Comparison of ENCODE assay signal across 28 cellular contexts in genomic region chr2:152615177-152615576, GRCh38.
"Had no signal": no experiment of that assay in that cellular context is flagged by ENCODE, and none has a peak within 500 bp of the region (broad histone marks: within the 10 kb centered on the region; RNA-seq: fewer than 3 reads in every experiment).

No MANE protein-coding gene starts in this region.

- DNase-seq: activated CD4-positive, alpha-beta T cell treated with anti-CD3 and anti-CD28 coated beads, Interleukin-2, amount 50 U/mL, for 1 hour; activated CD4-positive, CD25-positive, alpha-beta regulatory T cell treated with anti-CD3 and anti-CD28 coated beads, Interleukin-2, amount 50 U/mL, for 72 hours; activated CD8-positive, alpha-beta memory T cell treated with anti-CD3 and anti-CD28 coated beads, Interleukin-2, amount 10 ng/mL, durations not matched to agents 7 days and 5 days; activated CD8-positive, alpha-beta T cell treated with anti-CD3 and anti-CD28 coated beads, Interleukin-2, amount 10 ng/mL, durations not matched to agents 7 days and 5 days; activated T-cell treated with anti-CD3 and anti-CD28 coated beads, Interleukin-2, amount 50 U/mL, for 48 hours; aorta; body of pancreas; cortex of kidney; foreskin fibroblast; heart left ventricle; hypothalamus; midbrain; naive thymus-derived CD4-positive, alpha-beta T cell; ovary; retina; sigmoid colon; small intestine; stimulated activated naive CD4-positive, alpha-beta T cell; SW 1271; T1000; testis; transverse colon had no signal

- H3K27me3 Mint-ChIP-seq: activated naive CD4-positive, alpha-beta T cell treated with anti-CD3 and anti-CD28 coated beads, Interleukin-2, amount 50 U/mL, for 24 hours; naive thymus-derived CD4-positive, alpha-beta T cell; progenitor cell of endocrine pancreas had no signal

- H3K36me3 ChIP-seq: ovary, transverse colon had no signal

- H3K36me3 Mint-ChIP-seq: activated CD8-positive, alpha-beta memory T cell treated with anti-CD3 and anti-CD28 coated beads, Interleukin-2, amount 10 ng/mL, durations not matched to agents 7 days and 5 days; activated naive CD4-positive, alpha-beta T cell treated with anti-CD3 and anti-CD28 coated beads, Interleukin-2, amount 50 U/mL, for 24 hours had no signal

- H3K27ac ChIP-seq: body of pancreas, cardiac muscle cell, heart left ventricle, ovary, sigmoid colon, testis, transverse colon had no signal

- H3K9me3 Mint-ChIP-seq: activated naive CD4-positive, alpha-beta T cell treated with anti-CD3 and anti-CD28 coated beads, Interleukin-2, amount 50 U/mL, for 24 hours; activated T-helper 2 cell treated with anti-CD3 and anti-CD28 coated beads, Interferon-gamma antibody, Interleukin-2, Interleukin-4, amounts not matched to agents 10 μg/mL and 5 μg/mL and 100 μg/mL, durations not matched to agents 14 hours and 24 hours and 36 hours; naive thymus-derived CD4-positive, alpha-beta T cell; T-helper 1 cell treated with Interleukin-12 subunit alpha and Interleukin-12 subunit beta and Interleukin-4 antibody, amounts not matched to agents 30 μg/mL and 1 μg/mL, for 36 hours had no signal

- ATAC-seq: activated CD8-positive, alpha-beta memory T cell treated with anti-CD3 and anti-CD28 coated beads, Interleukin-2, amount 10 ng/mL, durations not matched to agents 7 days and 5 days; activated CD8-positive, alpha-beta T cell treated with anti-CD3 and anti-CD28 coated beads, Interleukin-2, amount 10 ng/mL, durations not matched to agents 7 days and 5 days; body of pancreas; esophagus mucosa; heart left ventricle; naive thymus-derived CD4-positive, alpha-beta T cell had no signal

- H3K27me3 ChIP-seq: body of pancreas, cardiac muscle cell, heart left ventricle, ovary, sigmoid colon, testis, transverse colon had no signal

- H3K9me3 ChIP-seq: body of pancreas, heart left ventricle, ovary, sigmoid colon, testis, transverse colon had no signal

- H3K4me3 Mint-ChIP-seq: activated CD8-positive, alpha-beta memory T cell treated with anti-CD3 and anti-CD28 coated beads, Interleukin-2, amount 10 ng/mL, durations not matched to agents 7 days and 5 days; activated CD8-positive, alpha-beta T cell treated with anti-CD3 and anti-CD28 coated beads, Interleukin-2, amount 10 ng/mL, durations not matched to agents 7 days and 5 days; activated naive CD4-positive, alpha-beta T cell treated with anti-CD3 and anti-CD28 coated beads, Interleukin-2, amount 50 U/mL, for 24 hours; naive thymus-derived CD4-positive, alpha-beta T cell; T-helper 1 cell treated with Interleukin-12 subunit alpha and Interleukin-12 subunit beta and Interleukin-4 antibody, amounts not matched to agents 30 μg/mL and 1 μg/mL, for 36 hours had no signal

- H3K27ac Mint-ChIP-seq: activated CD8-positive, alpha-beta memory T cell treated with anti-CD3 and anti-CD28 coated beads, Interleukin-2, amount 10 ng/mL, durations not matched to agents 7 days and 5 days; activated CD8-positive, alpha-beta T cell treated with anti-CD3 and anti-CD28 coated beads, Interleukin-2, amount 10 ng/mL, durations not matched to agents 7 days and 5 days; activated naive CD4-positive, alpha-beta T cell treated with anti-CD3 and anti-CD28 coated beads, Interleukin-2, amount 50 U/mL, for 24 hours; activated T-helper 2 cell treated with anti-CD3 and anti-CD28 coated beads, Interferon-gamma antibody, Interleukin-2, Interleukin-4, amounts not matched to agents 10 μg/mL and 5 μg/mL and 100 μg/mL, durations not matched to agents 14 hours and 24 hours and 36 hours; naive thymus-derived CD4-positive, alpha-beta T cell; progenitor cell of endocrine pancreas; T-helper 1 cell treated with Interleukin-12 subunit alpha and Interleukin-12 subunit beta and Interleukin-4 antibody, amounts not matched to agents 30 μg/mL and 1 μg/mL, for 36 hours had no signal

- H3K4me3 ChIP-seq: body of pancreas, cardiac muscle cell, heart left ventricle, ovary, sigmoid colon, testis, transverse colon had no signal

- H3K4me1 ChIP-seq: body of pancreas, testis had no signal
